ENCODE assay signal across 10 cellular contexts in genomic region chr6:16739329-16739801, GRCh38. TPM values are rescaled to one million over a fixed set of nuclear protein-coding genes. Genes with fewer than 3 reads are reported as not detected.
DNase-seq lines count a peak whose midpoint lies in the region; ATAC-seq and TF ChIP-seq lines count a peak whose summit lies in the region.
"Had no signal": no experiment of that assay in that cellular context is flagged by ENCODE, and none has a peak within 500 bp of the region (broad histone marks: within the 10 kb centered on the region; RNA-seq: fewer than 3 reads in every experiment).

No MANE protein-coding gene starts in this region.

- in situ Hi-C loops in brain microvascular endothelial cell (cut with HindIII; ENCODE audit: low pct_ligation_motif_present, low sequenced_read_pairs) = no loop called here

- TF ChIP-seq CTCF in brain microvascular endothelial cell (IDR thresholded peaks at IDR 0.05; ENCODE audit: low read depth, low read length, missing control alignments) = no peak
- peak in 4 of 6 experiments; percentile 11 to 39 (median 17) for TF ChIP-seq CTCF in thyroid gland (IDR thresholded peaks at IDR 0.05)

- H3K27me3 ChIP-seq in brain microvascular endothelial cell (replicated peaks) (no peaks in the 10 kb centered on the region), thyroid gland (no peaks in the 10 kb centered on the region)

- H3K9me3 ChIP-seq in thyroid gland = no peaks in the 10 kb centered on the region

- peak; percentile 84 for DNase-seq in M059J (ENCODE audit: low read depth)
- DNase-seq in brain microvascular endothelial cell = no peak
- no peak for DNase-seq in left colon
- peak in 1 of 2 donors; percentile 32 for DNase-seq in thyroid gland
- no peak for DNase-seq in 8988T
- DNase-seq in CD1c-positive myeloid dendritic cell (ENCODE audit: extremely low spot score) = no peak
- DNase-seq in NCI-H2107 (lab: John Stamatoyannopoulos, UW) = no peak
- DNase-seq: GDM1, KBM-7 had no signal

- H3K36me3 ChIP-seq in brain microvascular endothelial cell (replicated peaks) (peaks cover 5% of the 10 kb centered on the region), thyroid gland (no peaks in the 10 kb centered on the region)

- peaks cover 48 to 51% of the 10 kb centered on the region in 2 donors for H3K4me1 ChIP-seq in thyroid gland

- H3K4me3 ChIP-seq in brain microvascular endothelial cell (ENCODE audit: low read depth, low read length) = no peak overlapping the region
- H3K4me3 ChIP-seq in thyroid gland (replicated peaks in 1 of 3) = no peak overlapping the region

- 64 to 68% methylated on average over 7 of the region's 7 CpGs for WGBS in thyroid gland, 2 donors

- intact Hi-C loops in left colon (cut with DNase I, micrococcal nuclease) (no loop called here), thyroid gland (cut with DNase I) (no loop called here)

- peak; percentile 44 for ATAC-seq in left colon
- ATAC-seq: activated T-helper 17 cell treated with anti-CD3 and anti-CD28 coated beads, Interleukin-2, amount 50 U/mL, for 72 hours had no signal

- H3K27ac ChIP-seq in brain microvascular endothelial cell = peak overlapping the region; percentile 2
- peak overlapping the region in 2 of 3 donors; percentile 32 to 55 for H3K27ac ChIP-seq in thyroid gland

- no peak for TF ChIP-seq POLR2A in thyroid gland (IDR thresholded peaks at IDR 0.05)

RNA-seq across cellular contexts. Expression of gene ATXN1, which starts 21.9 kb away (rescaled TPM):
- 31.5 and 35.4 TPM in 2 replicates for total RNA-seq in M059J (2014; rRNA removed; shearing (Covaris generic))
- total RNA-seq in left colon (10 to 100 TPM; 26.9 to 55.1 TPM), thyroid gland (10 to 100 TPM; 62.1 to 88.1 (median 83.0) TPM)
